ENCODE assay signal across 2 cellular contexts in genomic region chr14:43410631-43411030, GRCh38.
TF ChIP-seq lines count a peak whose summit lies in the region.

No MANE protein-coding gene starts in this region.

TF ChIP-seq in HepG2, 621 proteins besides CTCF, POLR2A, EP300 and RAD21:
- TF ChIP-seq TBX2 (CRISPR knock-in tag; IDR thresholded peaks at IDR 0.05; ENCODE audit: borderline replicate concordance) = no peak
- TF ChIP-seq EED (CRISPR knock-in tag; IDR thresholded peaks at IDR 0.05) = no peak
- TF ChIP-seq HOXA7 (CRISPR knock-in tag; IDR thresholded peaks at IDR 0.05) = no peak
- no peak for TF ChIP-seq MNT (IDR thresholded peaks at IDR 0.05)
- TF ChIP-seq EHMT2 (IDR thresholded peaks at IDR 0.05; ENCODE audit: borderline replicate concordance, low read depth, low read length) = no peak

TF ChIP-seq in H1, 55 proteins besides CTCF, POLR2A, EP300 and RAD21:
- TF ChIP-seq TBP (IDR thresholded peaks at IDR 0.05; ENCODE audit: low read depth, low read length) (no peak), GTF2F1 (IDR thresholded peaks at IDR 0.05; ENCODE audit: borderline replicate concordance, low read depth, low read length) (no peak), BCL11A (IDR thresholded peaks at IDR 0.05; ENCODE audit: low read depth in 2 of 2, low read length in 2 of 2) (no peak), POLR2AphosphoS5 (IDR thresholded peaks at IDR 0.05; ENCODE audit: low read depth, low read length) (no peak), CREB1 (IDR thresholded peaks at IDR 0.05) (no peak), USF2 (IDR thresholded peaks at IDR 0.05; ENCODE audit: low read length) (no peak), TCF12 (IDR thresholded peaks at IDR 0.05; ENCODE audit: low read depth, low read length) (no peak), JUND (IDR thresholded peaks at IDR 0.05; ENCODE audit: low read length) (no peak), SAP30 (IDR thresholded peaks at IDR 0.05; ENCODE audit: insufficient read depth, insufficient replicate concordance, low read length) (no peak), RXRA (IDR thresholded peaks at IDR 0.05; ENCODE audit: insufficient read depth, low read depth, low read length) (no peak), SUZ12 (IDR thresholded peaks at IDR 0.05; ENCODE audit: low read length) (no peak), FOSL1 (IDR thresholded peaks at IDR 0.05; ENCODE audit: insufficient read depth, low read depth, low read length) (no peak), MAX (IDR thresholded peaks at IDR 0.05) (no peak), YY1 (IDR thresholded peaks at IDR 0.05; ENCODE audit: low read depth, low read length) (no peak)
TF ChIP-seq in H1: peak in this region for 0.
